In the genomic region with DNA sequence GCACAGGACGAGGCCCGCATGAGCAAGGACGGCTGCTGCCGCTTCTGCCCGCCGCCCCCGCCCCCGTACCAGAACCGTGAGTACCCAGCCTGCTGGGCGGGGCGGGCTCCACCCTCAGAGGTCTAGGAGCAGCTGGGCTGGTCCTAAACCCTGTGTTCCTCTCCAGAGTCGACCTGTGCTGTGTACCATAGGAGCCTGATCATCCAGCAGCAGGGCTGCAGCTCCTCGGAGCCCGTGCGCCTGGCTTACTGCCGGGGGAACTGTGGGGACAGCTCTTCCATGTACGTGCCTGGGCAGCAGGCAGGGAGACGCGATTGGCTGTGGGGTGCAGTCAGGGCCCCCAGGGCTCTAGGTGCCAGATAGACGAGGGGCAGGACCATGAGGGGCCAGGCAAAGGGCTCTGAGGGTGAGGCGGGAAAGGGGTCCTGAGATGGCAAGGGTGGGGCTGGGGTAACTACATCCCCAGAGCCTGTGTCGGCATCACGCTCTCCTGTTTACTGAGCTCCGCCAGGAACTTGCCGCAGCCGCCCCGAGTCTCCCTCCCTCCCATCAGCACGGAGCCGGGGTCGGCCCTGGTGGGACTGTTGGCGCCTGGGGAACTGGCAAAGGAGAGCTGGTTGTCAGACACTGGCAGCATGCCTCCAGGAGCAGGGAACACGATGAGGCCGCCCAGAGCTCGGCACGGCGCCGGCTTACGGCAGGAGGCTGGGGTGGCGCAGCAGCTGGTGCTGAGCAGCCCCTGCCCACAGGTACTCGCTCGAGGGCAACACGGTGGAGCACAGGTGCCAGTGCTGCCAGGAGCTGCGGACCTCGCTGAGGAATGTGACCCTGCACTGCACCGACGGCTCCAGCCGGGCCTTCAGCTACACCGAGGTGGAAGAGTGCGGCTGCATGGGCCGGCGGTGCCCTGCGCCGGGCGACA, we compare ENCODE assay signal across 17 cellular contexts. TPM values are rescaled to one million over a fixed set of nuclear protein-coding genes. Genes with fewer than 3 reads are reported as not detected.
A peak's percentile ranks its signal among the peaks of the same experiment; 100 is the strongest.
DNase-seq lines count a peak whose midpoint lies in the region; ATAC-seq and TF ChIP-seq lines count a peak whose summit lies in the region.
"Had no signal": no experiment of that assay in that cellular context is flagged by ENCODE, and none has a peak within 500 bp of the region (broad histone marks: within the 10 kb centered on the region; RNA-seq: fewer than 3 reads in every experiment).

No MANE protein-coding gene starts in this region.

- peaks cover 90% of the 10 kb centered on the region for H3K27me3 ChIP-seq in left ventricle myocardium inferior (ENCODE audit: low read depth)
- H3K27me3 ChIP-seq in sigmoid colon: peaks cover 11 to 85% (median 55%) of the 10 kb centered on the region in 3 donors
- H3K27me3 ChIP-seq in CD4-positive, alpha-beta memory T cell (ENCODE audit: insufficient read depth, low read length): no peaks in the 10 kb centered on the region
- H3K27me3 ChIP-seq: thyroid gland had no signal

- no peak overlapping the region for H3K27ac ChIP-seq in HEK293 (ENCODE audit: extremely low read depth, low read depth, low read length)
- no peak overlapping the region for H3K27ac ChIP-seq in left ventricle myocardium inferior (replicated peaks)
- H3K27ac ChIP-seq in sigmoid colon: no peak overlapping the region
- no peak overlapping the region for H3K27ac ChIP-seq in CD4-positive, alpha-beta memory T cell (ENCODE audit: low read depth, low read length)
- H3K27ac ChIP-seq: parathyroid adenoma, thyroid gland had no signal

- in situ Hi-C loops in GM13977 (cut with MboI; ENCODE audit: low pct_unique_long_range_greater_than_20kb, low sequenced_read_pairs, unreplicated experiment): no loop called here

- H3K36me3 Mint-ChIP-seq in CD4-positive, alpha-beta memory T cell: no peaks in the 10 kb centered on the region
- H3K36me3 Mint-ChIP-seq: activated CD4-positive, alpha-beta memory T cell treated with anti-CD3 and anti-CD28 coated beads for 36 hours; brain had no signal

- H3K4me3 ChIP-seq in HEK293 (ENCODE audit: low read depth, low read length) (no peak overlapping the region), left ventricle myocardium inferior (no peak overlapping the region), sigmoid colon (no peak overlapping the region)
- no peak overlapping the region for H3K4me3 ChIP-seq in CD4-positive, alpha-beta memory T cell (ENCODE audit: low read length in 2 of 2)
- H3K4me3 ChIP-seq: thyroid gland had no signal

- DNase-seq in activated effector memory CD4-positive, alpha-beta T cell treated with anti-CD3 and anti-CD28 coated beads, Interleukin-2, amount 50 U/mL, for 16 hours: peak; percentile 53
- DNase-seq in activated effector memory CD4-positive, alpha-beta T cell treated with Interleukin-2 at 50 U/mL for 16 hours: no peak
- DNase-seq in left ventricle myocardium inferior (peak; percentile 12), sigmoid colon (peak; percentile 55), GM13977 (ENCODE audit: low spot score) (no peak)
- no peak for DNase-seq in CD4-positive, alpha-beta memory T cell
- DNase-seq: activated CD4-positive, alpha-beta memory T cell treated with anti-CD3 and anti-CD28 coated beads for 36 hours; effector memory CD4-positive, alpha-beta T cell; foreskin fibroblast; MV-4-11; stimulated activated CD8-positive, alpha-beta memory T cell treated with anti-CD3 and anti-CD28 coated beads, Interleukin-4, amount 100 ng/mL, for 48 hours; T-helper 9 cell had no signal

- H3K27ac Mint-ChIP-seq in CD4-positive, alpha-beta memory T cell: no peak overlapping the region
- H3K27ac Mint-ChIP-seq: activated CD4-positive, alpha-beta memory T cell treated with anti-CD3 and anti-CD28 coated beads for 36 hours; brain had no signal

- CTCF ChIA-PET in HEK293 (lab: Yijun Ruan, JAX): interaction anchor here (0.8 kb wide), 1 partner anchor 314 kb away, joined by 3 read pairs; no protein-coding TSS in a partner anchor
- CTCF ChIA-PET in CD4-positive, alpha-beta memory T cell (lab: Charles Lee; ENCODE audit: partially characterized antibody): no interaction called here

- TF ChIP-seq CTCF in HEK293 (tag by site-specific recombination; IDR thresholded peaks at IDR 0.05) (no peak), left ventricle myocardium inferior (IDR thresholded peaks at IDR 0.05; ENCODE audit: borderline replicate concordance) (no peak), sigmoid colon (IDR thresholded peaks at IDR 0.05) (no peak), GM13977 (IDR thresholded peaks at IDR 0.05; ENCODE audit: extremely low read depth, insufficient read depth, missing control alignments) (no peak)

- ATAC-seq in GM18873 (IDR thresholded peaks at IDR 0.05; ENCODE audit: low FRiP score, unreplicated experiment): no peak

- H3K36me3 ChIP-seq in HEK293 (ENCODE audit: control insufficient read depth in 2 of 2, insufficient read depth in 1 of 2, low read length in 2 of 2): no peaks in the 10 kb centered on the region
- H3K36me3 ChIP-seq in left ventricle myocardium inferior: no peaks in the 10 kb centered on the region
- no peaks in the 10 kb centered on the region for H3K36me3 ChIP-seq in sigmoid colon
- H3K36me3 ChIP-seq in CD4-positive, alpha-beta memory T cell (ENCODE audit: insufficient read depth, low read length): no peaks in the 10 kb centered on the region
- H3K36me3 ChIP-seq: thyroid gland had no signal

- no peak for TF ChIP-seq POLR2A in sigmoid colon (IDR thresholded peaks at IDR 0.05)

- POLR2A ChIA-PET in HEK293 (lab: Yijun Ruan, JAX): no interaction called here
- POLR2A ChIA-PET in CD4-positive, alpha-beta memory T cell (lab: Charles Lee; ENCODE audit: partially characterized antibody): interaction anchor here (1.4 kb wide), 1 partner anchor 375 kb away, joined by 3 read pairs; no protein-coding TSS in a partner anchor

- peaks cover 0 to 1% (median 0%) of the 10 kb centered on the region in 8 donors for H3K9me3 Mint-ChIP-seq in CD4-positive, alpha-beta memory T cell
- H3K9me3 Mint-ChIP-seq: activated CD4-positive, alpha-beta memory T cell treated with anti-CD3 and anti-CD28 coated beads for 36 hours; brain had no signal

- no peak overlapping the region for H3K4me3 Mint-ChIP-seq in CD4-positive, alpha-beta memory T cell
- H3K4me3 Mint-ChIP-seq: activated CD4-positive, alpha-beta memory T cell treated with anti-CD3 and anti-CD28 coated beads for 36 hours; brain had no signal

- no peaks in the 10 kb centered on the region for H3K4me1 Mint-ChIP-seq in CD4-positive, alpha-beta memory T cell
- H3K4me1 Mint-ChIP-seq: brain had no signal

- no peak for TF ChIP-seq EP300 in sigmoid colon (IDR thresholded peaks at IDR 0.05)

- H3K4me1 ChIP-seq in HEK293 (ENCODE audit: control insufficient read depth, insufficient read depth, low read length) (no peaks in the 10 kb centered on the region), left ventricle myocardium inferior (peaks cover 7% of the 10 kb centered on the region), sigmoid colon (peaks cover 0 to 7% (median 3%) of the 10 kb centered on the region in 4 donors)
- H3K4me1 ChIP-seq in CD4-positive, alpha-beta memory T cell (ENCODE audit: insufficient read depth, low read length): no peaks in the 10 kb centered on the region
- H3K4me1 ChIP-seq: parathyroid adenoma, thyroid gland had no signal

- WGBS in sigmoid colon, 2 donors: 14 to 63% methylated on average over 54 of the region's 54 CpGs

- H3K9me3 ChIP-seq in HEK293 (ENCODE audit: control insufficient read depth, insufficient read depth, low read depth, low read length): no peaks in the 10 kb centered on the region
- no peaks in the 10 kb centered on the region for H3K9me3 ChIP-seq in left ventricle myocardium inferior (replicated peaks)
- no peaks in the 10 kb centered on the region for H3K9me3 ChIP-seq in sigmoid colon
- no peaks in the 10 kb centered on the region for H3K9me3 ChIP-seq in CD4-positive, alpha-beta memory T cell (ENCODE audit: control insufficient read depth in 1 of 2, low read length in 2 of 2)
- H3K9me3 ChIP-seq: thyroid gland had no signal

- intact Hi-C loops in left ventricle myocardium inferior (cut with micrococcal nuclease): loop anchor here (10.0 kb wide), 1 partner anchor 315 kb away; no protein-coding TSS in a partner anchor
- intact Hi-C loops in sigmoid colon (cut with DNase I): loop anchor here (5.0 kb wide), 1 partner anchor 102 kb away; no protein-coding TSS in a partner anchor
- intact Hi-C loops in CD4-positive, alpha-beta memory T cell (cut with micrococcal nuclease): no loop called here

- peaks cover 0 to 2% of the 10 kb centered on the region in 2 donors for H3K27me3 Mint-ChIP-seq in CD4-positive, alpha-beta memory T cell
- H3K27me3 Mint-ChIP-seq: activated CD4-positive, alpha-beta memory T cell treated with anti-CD3 and anti-CD28 coated beads for 36 hours; brain had no signal

TF ChIP-seq in HEK293, 187 proteins besides CTCF, POLR2A, EP300 and RAD21:
- TF ChIP-seq KLF1 (tag by site-specific recombination; IDR thresholded peaks at IDR 0.05): 0 out of 2 replicates have a peak, but pooled peaks have one; percentile 30
- TF ChIP-seq, protein P1, sequence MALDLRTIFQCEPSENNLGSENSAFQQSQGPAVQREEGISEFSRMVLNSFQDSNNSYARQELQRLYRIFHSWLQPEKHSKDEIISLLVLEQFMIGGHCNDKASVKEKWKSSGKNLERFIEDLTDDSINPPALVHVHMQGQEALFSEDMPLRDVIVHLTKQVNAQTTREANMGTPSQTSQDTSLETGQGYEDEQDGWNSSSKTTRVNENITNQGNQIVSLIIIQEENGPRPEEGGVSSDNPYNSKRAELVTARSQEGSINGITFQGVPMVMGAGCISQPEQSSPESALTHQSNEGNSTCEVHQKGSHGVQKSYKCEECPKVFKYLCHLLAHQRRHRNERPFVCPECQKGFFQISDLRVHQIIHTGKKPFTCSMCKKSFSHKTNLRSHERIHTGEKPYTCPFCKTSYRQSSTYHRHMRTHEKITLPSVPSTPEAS (tag by site-specific recombination; IDR thresholded peaks at IDR 0.05): no peak

RNA-seq across cellular contexts. Expression of gene MUC5B, which starts 22.9 kb away (rescaled TPM):
- total RNA-seq in left ventricle myocardium inferior: not detected
- under 1 TPM in 1 of 4 donors, not detected in 3; 0.83 TPM for total RNA-seq in sigmoid colon
- polyA plus RNA-seq in sigmoid colon: 100 to 1,000 TPM in 1 of 3 donors, 1 to 10 TPM in 2; 1.4 to 131 (median 4.2) TPM
- total RNA-seq in CD4-positive, alpha-beta memory T cell: not detected
- not detected for polyA plus RNA-seq in CD4-positive, alpha-beta memory T cell
- total RNA-seq: activated CD4-positive, alpha-beta memory T cell treated with anti-CD3 and anti-CD28 coated beads for 36 hours; thyroid gland had no signal

RNA-seq across cellular contexts. Expression of gene MUC5AC, which starts 42.2 kb away (rescaled TPM):
- total RNA-seq in left ventricle myocardium inferior: not detected
- under 1 TPM in 1 of 4 donors, not detected in 3; under 0.01 TPM for total RNA-seq in sigmoid colon
- under 1 TPM in 2 of 3 donors, not detected in 1; under 0.01 to 0.09 TPM for polyA plus RNA-seq in sigmoid colon
- total RNA-seq in CD4-positive, alpha-beta memory T cell: not detected
- not detected for polyA plus RNA-seq in CD4-positive, alpha-beta memory T cell
- total RNA-seq: activated CD4-positive, alpha-beta memory T cell treated with anti-CD3 and anti-CD28 coated beads for 36 hours; thyroid gland had no signal

Comparison
In these comparisons a context has a peak if more than half of its experiments do, and no peak if none do; other contexts are left out.
1. DNase-seq: peak in activated effector memory CD4-positive, alpha-beta T cell treated with anti-CD3 and anti-CD28 coated beads, Interleukin-2, amount 50 U/mL, for 16 hours (single experiment), left ventricle myocardium inferior (single experiment) and sigmoid colon (single experiment); none in activated effector memory CD4-positive, alpha-beta T cell treated with Interleukin-2 at 50 U/mL for 16 hours (single experiment), GM13977 (single experiment) and CD4-positive, alpha-beta memory T cell (0 of 5).